24 cellular contexts compared by ENCODE assay signal in genomic region chr17:63376949-63377348, GRCh38.
"Had no signal": no experiment of that assay in that cellular context is flagged by ENCODE, and none has a peak within 500 bp of the region (broad histone marks: within the 10 kb centered on the region; RNA-seq: fewer than 3 reads in every experiment).

No MANE protein-coding gene starts in this region.

- H3K4me1 ChIP-seq: foreskin keratinocyte, gastroesophageal sphincter, left lung, lower lobe of right lung had no signal

- ATAC-seq: foreskin keratinocyte; gastroesophageal sphincter; heart left ventricle; left cardiac atrium; left lung; left ventricle myocardium superior; lower lobe of right lung; mucosa of descending colon; naive thymus-derived CD8-positive, alpha-beta T cell had no signal

- H3K4me3 Mint-ChIP-seq: mesothelial cell of epicardium; naive thymus-derived CD8-positive, alpha-beta T cell had no signal

- H3K27me3 Mint-ChIP-seq: naive B cell; naive thymus-derived CD8-positive, alpha-beta T cell had no signal

- H3K27ac ChIP-seq: coronary artery, esophagus muscularis mucosa, foreskin keratinocyte, gastroesophageal sphincter, hepatocyte, left lung, lower lobe of right lung had no signal

- H3K4me2 ChIP-seq: hepatocyte had no signal

- DNase-seq: dermis blood vessel endothelial cell; dorsolateral prefrontal cortex; effector CD4-positive, alpha-beta T cell; effector memory CD4-positive, alpha-beta T cell; foreskin keratinocyte; heart left ventricle; hypothalamus; left cardiac atrium; left lung; left ventricle myocardium superior; lower lobe of right lung; mesenchymal stem cell; mucosa of descending colon; naive B cell; naive thymus-derived CD8-positive, alpha-beta T cell had no signal

- H3K4me1 Mint-ChIP-seq: naive B cell; naive thymus-derived CD8-positive, alpha-beta T cell had no signal

- H3K27ac Mint-ChIP-seq: mesothelial cell of epicardium had no signal

- H3K9me3 ChIP-seq: esophagus muscularis mucosa, gastroesophageal sphincter, left lung, lower lobe of right lung, mucosa of descending colon had no signal

- FAIRE-seq: colon, frontal cortex, islet of Langerhans, keratinocyte had no signal

- H3K4me3 ChIP-seq: coronary artery, dorsolateral prefrontal cortex, esophagus muscularis mucosa, gastroesophageal sphincter, heart left ventricle, hepatocyte, left lung, lower lobe of right lung, mucosa of descending colon had no signal
